26 cellular contexts compared by ENCODE assay signal in genomic region chr10:97256356-97256755, GRCh38.
"Had no signal": no experiment of that assay in that cellular context is flagged by ENCODE, and none has a peak within 500 bp of the region (broad histone marks: within the 10 kb centered on the region; RNA-seq: fewer than 3 reads in every experiment).

No MANE protein-coding gene starts in this region.

- DNase-seq: activated CD4-positive, alpha-beta memory T cell treated with anti-CD3 and anti-CD28 coated beads for 36 hours; activated CD4-positive, alpha-beta T cell treated with anti-CD3 and anti-CD28 coated beads, Interleukin-2, amount 10 ng/mL, durations not matched to agents 24 days and 14 days; activated effector memory CD4-positive, alpha-beta T cell treated with Interleukin-2 at 50 U/mL for 16 hours; activated naive CD4-positive, alpha-beta T cell treated with anti-CD3 and anti-CD28 coated beads for 36 hours; activated T-cell treated with anti-CD3 and anti-CD28 coated beads, Interleukin-2, amount 50 U/mL, for 72 hours; central memory CD4-positive, alpha-beta T cell; effector CD8-positive, alpha-beta T cell; kidney glomerular epithelial cell; mucosa of descending colon; stimulated activated naive CD4-positive, alpha-beta T cell; T-helper 1 cell; T-helper 9 cell; testis; trophoblast cell; WERI-Rb-1 had no signal

- H3K9me3 ChIP-seq: breast epithelium, mucosa of descending colon, testis had no signal

- H3K36me3 ChIP-seq: breast epithelium had no signal

- H3K4me1 ChIP-seq: breast epithelium had no signal

- H3K4me3 Mint-ChIP-seq: activated CD4-positive, alpha-beta memory T cell treated with anti-CD3 and anti-CD28 coated beads for 36 hours; activated CD4-positive, alpha-beta T cell treated with anti-CD3 and anti-CD28 coated beads, Interleukin-2, amount 10 ng/mL, durations not matched to agents 24 days and 14 days; activated naive CD4-positive, alpha-beta T cell treated with anti-CD3 and anti-CD28 coated beads for 36 hours; activated T-cell treated with anti-CD3 and anti-CD28 coated beads, Interleukin-2, amount 50 U/mL, for 72 hours; natural killer cell treated with Interleukin-12 subunit alpha and Interleukin-12 subunit beta and Interleukin-15 and Interleukin-18, amount 100 ng/mL, for 72 hours had no signal

- H3K9me3 Mint-ChIP-seq: activated CD4-positive, alpha-beta memory T cell treated with anti-CD3 and anti-CD28 coated beads for 36 hours; activated naive CD4-positive, alpha-beta T cell treated with anti-CD3 and anti-CD28 coated beads for 36 hours; activated T-cell treated with anti-CD3 and anti-CD28 coated beads, Interleukin-2, amount 50 U/mL, for 72 hours; natural killer cell treated with Interleukin-12 subunit alpha and Interleukin-12 subunit beta and Interleukin-15 and Interleukin-18, amount 100 ng/mL, for 72 hours had no signal

- H3K27me3 ChIP-seq: breast epithelium, testis had no signal

- ATAC-seq: activated CD4-positive, CD25-positive, alpha-beta regulatory T cell treated with anti-CD3 and anti-CD28 coated beads, Interleukin-2, amount 50 U/mL, for 24 hours; activated T-cell treated with anti-CD3 and anti-CD28 coated beads, Interleukin-2, amount 50 U/mL, for 72 hours; left lobe of liver; mucosa of descending colon; natural killer cell treated with Interleukin-12 subunit alpha and Interleukin-12 subunit beta and Interleukin-15 and Interleukin-18, amount 100 ng/mL, for 72 hours; sciatic nerve had no signal

- H3K4me3 ChIP-seq: breast epithelium, lung, mucosa of descending colon, skin epidermis, testis had no signal

- H3K27ac ChIP-seq: skin epidermis, WERI-Rb-1 had no signal

- H3K27ac Mint-ChIP-seq: activated CD4-positive, alpha-beta memory T cell treated with anti-CD3 and anti-CD28 coated beads for 36 hours; activated CD4-positive, alpha-beta T cell treated with anti-CD3 and anti-CD28 coated beads, Interleukin-2, amount 10 ng/mL, durations not matched to agents 24 days and 14 days; activated naive CD4-positive, alpha-beta T cell treated with anti-CD3 and anti-CD28 coated beads for 36 hours; activated T-cell treated with anti-CD3 and anti-CD28 coated beads, Interleukin-2, amount 50 U/mL, for 72 hours; natural killer cell treated with Interleukin-12 subunit alpha and Interleukin-12 subunit beta and Interleukin-15 and Interleukin-18, amount 100 ng/mL, for 72 hours; progenitor cell of endocrine pancreas had no signal

- H3K4me1 Mint-ChIP-seq: activated CD4-positive, alpha-beta T cell treated with anti-CD3 and anti-CD28 coated beads, Interleukin-2, amount 10 ng/mL, durations not matched to agents 24 days and 14 days had no signal

- H3K27me3 Mint-ChIP-seq: activated CD4-positive, alpha-beta memory T cell treated with anti-CD3 and anti-CD28 coated beads for 36 hours; activated CD4-positive, alpha-beta T cell treated with anti-CD3 and anti-CD28 coated beads, Interleukin-2, amount 10 ng/mL, durations not matched to agents 24 days and 14 days; natural killer cell treated with Interleukin-12 subunit alpha and Interleukin-12 subunit beta and Interleukin-15 and Interleukin-18, amount 100 ng/mL, for 72 hours; progenitor cell of endocrine pancreas had no signal

- FAIRE-seq: endometrium, frontal cortex, urothelium cell line had no signal
